32 cellular contexts compared by ENCODE assay signal in genomic region chr20:33703498-33704137, GRCh38.
"Had no signal": no experiment of that assay in that cellular context is flagged by ENCODE, and none has a peak within 500 bp of the region (broad histone marks: within the 10 kb centered on the region; RNA-seq: fewer than 3 reads in every experiment).

No MANE protein-coding gene starts in this region.

- H3K9me3 Mint-ChIP-seq: stimulated activated memory B cell treated with anti-CD40 and anti-IgM and Interleukin-4, amounts not matched to agents 10 μg/mL and 1 μg/mL and 100 μg/mL, for 72 hours; T-helper 1 cell treated with Interleukin-12 subunit alpha and Interleukin-12 subunit beta and Interleukin-4 antibody, amounts not matched to agents 30 μg/mL and 1 μg/mL, for 36 hours had no signal

- DNase-seq: activated CD4-positive, alpha-beta T cell treated with anti-CD3 and anti-CD28 coated beads for 48 hours; activated CD4-positive, alpha-beta T cell treated with anti-CD3 and anti-CD28 coated beads, Interleukin-2, amount 50 U/mL, for 48 hours; activated CD8-positive, alpha-beta memory T cell treated with anti-CD3 and anti-CD28 coated beads for 24 hours; activated effector memory CD4-positive, alpha-beta T cell treated with anti-CD3 and anti-CD28 coated beads, Interleukin-2, amount 50 U/mL, for 16 hours; activated naive CD4-positive, alpha-beta T cell treated with anti-CD3 and anti-CD28 coated beads for 36 hours; amniotic stem cell; brain microvascular endothelial cell; cortex of kidney; kidney glomerular epithelial cell; mesendoderm; pancreas; retina; small intestine; stimulated activated CD4-positive, alpha-beta T cell treated with anti-CD3 and anti-CD28 coated beads, Interleukin-4, amount 100 ng/mL, for 4 hours; stimulated activated CD8-positive, alpha-beta memory T cell treated with anti-CD3 and anti-CD28 coated beads, Interleukin-4, amount 100 ng/mL, for 48 hours; stimulated activated naive CD8-positive, alpha-beta T cell treated with anti-CD3 and anti-CD28 coated beads, Interleukin-15, amount 100 ng/mL, for 72 hours; SW 1271; T1000 had no signal

- H3K27ac ChIP-seq: brain microvascular endothelial cell, esophagus muscularis mucosa, foreskin keratinocyte, left lung, neutrophil, pancreas, prostate gland, thyroid gland, WERI-Rb-1 had no signal

- H3K4me1 Mint-ChIP-seq: stimulated activated memory B cell treated with anti-CD40 and anti-IgM and Interleukin-4, amounts not matched to agents 10 μg/mL and 1 μg/mL and 100 μg/mL, for 72 hours; stimulated activated naive CD8-positive, alpha-beta T cell treated with anti-CD3 and anti-CD28 coated beads, Interleukin-15, amount 100 ng/mL, for 72 hours had no signal

- H3K36me3 ChIP-seq: brain microvascular endothelial cell, pancreas, prostate gland, WERI-Rb-1 had no signal

- H3K4me3 ChIP-seq: esophagus muscularis mucosa, left lung, lung, pancreas, prostate gland, sigmoid colon, thyroid gland had no signal

- H3K27me3 Mint-ChIP-seq: stimulated activated memory B cell treated with anti-CD40 and anti-IgM and Interleukin-4, amounts not matched to agents 10 μg/mL and 1 μg/mL and 100 μg/mL, for 72 hours; stimulated activated naive CD8-positive, alpha-beta T cell treated with anti-CD3 and anti-CD28 coated beads, Interleukin-15, amount 100 ng/mL, for 72 hours had no signal

- ATAC-seq: activated CD4-positive, CD25-positive, alpha-beta regulatory T cell treated with anti-CD3 and anti-CD28 coated beads, Interleukin-2, amount 50 U/mL, for 24 hours; stimulated activated memory B cell treated with anti-CD40 and anti-IgM and Interleukin-4, amounts not matched to agents 10 μg/mL and 1 μg/mL and 100 μg/mL, for 72 hours; stimulated activated naive CD8-positive, alpha-beta T cell treated with anti-CD3 and anti-CD28 coated beads, Interleukin-15, amount 100 ng/mL, for 72 hours had no signal

- H3K4me3 Mint-ChIP-seq: activated naive CD4-positive, alpha-beta T cell treated with anti-CD3 and anti-CD28 coated beads for 36 hours; activated T-helper 1 cell treated with anti-CD3 and anti-CD28 coated beads, Interleukin-12 subunit alpha, Interleukin-12 subunit beta, Interleukin-2, Interleukin-4 antibody, amounts not matched to agents 30 ng/mL and 10 ng/mL and 1 ng/mL, durations not matched to agents 14 hours and 24 hours and 36 hours; nephron; stimulated activated memory B cell treated with anti-CD40 and anti-IgM and Interleukin-4, amounts not matched to agents 10 μg/mL and 1 μg/mL and 100 μg/mL, for 72 hours; stimulated activated naive CD8-positive, alpha-beta T cell treated with anti-CD3 and anti-CD28 coated beads, Interleukin-15, amount 100 ng/mL, for 72 hours; T-helper 1 cell treated with Interleukin-12 subunit alpha and Interleukin-12 subunit beta and Interleukin-4 antibody, amounts not matched to agents 30 μg/mL and 1 μg/mL, for 36 hours had no signal

- H3K27me3 ChIP-seq: brain microvascular endothelial cell, esophagus muscularis mucosa, foreskin keratinocyte, left lung, neutrophil, pancreas, sigmoid colon, thyroid gland had no signal

- H3K27ac Mint-ChIP-seq: activated naive CD4-positive, alpha-beta T cell treated with anti-CD3 and anti-CD28 coated beads for 36 hours; activated T-helper 1 cell treated with anti-CD3 and anti-CD28 coated beads, Interleukin-12 subunit alpha, Interleukin-12 subunit beta, Interleukin-2, Interleukin-4 antibody, amounts not matched to agents 30 ng/mL and 10 ng/mL and 1 ng/mL, durations not matched to agents 14 hours and 24 hours and 36 hours; nephron; stimulated activated memory B cell treated with anti-CD40 and anti-IgM and Interleukin-4, amounts not matched to agents 10 μg/mL and 1 μg/mL and 100 μg/mL, for 72 hours; T-helper 1 cell treated with Interleukin-12 subunit alpha and Interleukin-12 subunit beta and Interleukin-4 antibody, amounts not matched to agents 30 μg/mL and 1 μg/mL, for 36 hours had no signal

- H3K9me3 ChIP-seq: esophagus muscularis mucosa, neutrophil, pancreas, prostate gland, sigmoid colon, thyroid gland had no signal

- H3K4me1 ChIP-seq: foreskin keratinocyte, left lung, pancreas, prostate gland had no signal
